In the genomic region with DNA sequence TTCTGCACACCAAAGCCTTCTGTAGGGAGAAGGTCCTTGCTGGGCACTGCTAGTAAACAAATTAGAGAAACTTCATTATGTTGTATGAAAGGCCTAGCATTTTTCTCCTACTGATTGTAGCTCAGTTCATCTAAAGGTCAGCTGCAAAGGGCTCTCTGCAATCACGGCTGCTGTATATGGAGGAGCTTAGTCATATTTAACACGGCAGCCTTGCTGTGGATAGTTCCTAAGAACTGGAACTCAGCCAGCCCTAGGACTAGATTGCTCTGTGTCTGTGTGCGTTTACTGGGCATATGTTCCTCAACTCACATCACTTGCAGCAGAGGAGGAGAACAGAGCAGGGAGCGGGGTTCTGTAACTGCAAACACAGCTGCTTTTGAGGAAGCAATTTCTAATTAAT, we compare ENCODE assay signal across 13 cellular contexts.
A peak's percentile ranks its signal among the peaks of the same experiment; 100 is the strongest.
DNase-seq lines count a peak whose midpoint lies in the region; ATAC-seq and TF ChIP-seq lines count a peak whose summit lies in the region.
"Had no signal": no experiment of that assay in that cellular context is flagged by ENCODE, and none has a peak within 500 bp of the region (broad histone marks: within the 10 kb centered on the region; RNA-seq: fewer than 3 reads in every experiment).

No MANE protein-coding gene starts in this region.

- H3K4me3 ChIP-seq in AG04450 (ENCODE audit: low read depth, low read length) (no peak overlapping the region), gastroesophageal sphincter (no peak overlapping the region)

- TF ChIP-seq CTCF in AG04450 (IDR thresholded peaks at IDR 0.05; ENCODE audit: low read depth, low read length) (no peak), gastroesophageal sphincter (IDR thresholded peaks at IDR 0.05) (no peak)

- 18 to 40% methylated on average over 4 of the region's 4 CpGs for WGBS in gastroesophageal sphincter (ENCODE audit: low coverage in 1 of 2), 2 donors

- no peaks in the 10 kb centered on the region for H3K36me3 ChIP-seq in gastroesophageal sphincter

- no peak overlapping the region for H3K27ac ChIP-seq in AG04450 (ENCODE audit: low read depth, low read length)
- H3K27ac ChIP-seq in gastroesophageal sphincter: no peak overlapping the region
- H3K27ac ChIP-seq: parathyroid adenoma, RWPE1 had no signal

- TF ChIP-seq POLR2A in gastroesophageal sphincter (IDR thresholded peaks at IDR 0.05): no peak

- peak; percentile 44 for DNase-seq in AG04450 (ENCODE audit: low read depth, low spot score)
- DNase-seq in HT1080 (ENCODE audit: low read depth): peak; percentile 46
- DNase-seq in RKO (ENCODE audit: low spot score): peak; percentile 7
- no peak for DNase-seq in HT-29 (ENCODE audit: low spot score)
- DNase-seq in putamen (ENCODE audit: low spot score): no peak
- DNase-seq: activated CD4-positive, alpha-beta T cell treated with anti-CD3 and anti-CD28 coated beads for 36 hours; activated naive CD4-positive, alpha-beta T cell treated with Interleukin-2 at 50 U/mL for 16 hours; KBM-7 had no signal

- POLR2A ChIA-PET in AG04450 (lab: Yijun Ruan, JAX): no interaction called here

- ATAC-seq in gastroesophageal sphincter (peak; percentile 36), HG02642 (IDR thresholded peaks at IDR 0.05; ENCODE audit: poor library complexity, unreplicated experiment) (no peak), HG02798 (IDR thresholded peaks at IDR 0.05; ENCODE audit: poor library complexity, unreplicated experiment) (no peak)
- ATAC-seq: activated CD4-positive, alpha-beta T cell treated with anti-CD3 and anti-CD28 coated beads for 36 hours had no signal

- CTCF ChIA-PET in AG04450 (lab: Charles Lee): no interaction called here

- TF ChIP-seq EP300 in gastroesophageal sphincter (IDR thresholded peaks at IDR 0.05): no peak

- no peaks in the 10 kb centered on the region for H3K9me3 ChIP-seq in AG04450 (ENCODE audit: control insufficient read depth, insufficient read depth, low read length)
- no peaks in the 10 kb centered on the region for H3K9me3 ChIP-seq in gastroesophageal sphincter

- H3K27me3 ChIP-seq in AG04450 (ENCODE audit: control insufficient read depth, insufficient read depth, low read length) (no peaks in the 10 kb centered on the region), gastroesophageal sphincter (no peaks in the 10 kb centered on the region)

- peaks cover 0 to 17% (median 0%) of the 10 kb centered on the region in 3 donors for H3K4me1 ChIP-seq in gastroesophageal sphincter
- H3K4me1 ChIP-seq: parathyroid adenoma had no signal

Comparison
In these comparisons a context has a peak if more than half of its experiments do, and no peak if none do; other contexts are left out.
1. DNase-seq: peak in AG04450 (single experiment), HT1080 (single experiment) and RKO (single experiment); none in HT-29 (single experiment) and putamen (single experiment).